8 cellular contexts compared by ENCODE assay signal in the genomic region with DNA sequence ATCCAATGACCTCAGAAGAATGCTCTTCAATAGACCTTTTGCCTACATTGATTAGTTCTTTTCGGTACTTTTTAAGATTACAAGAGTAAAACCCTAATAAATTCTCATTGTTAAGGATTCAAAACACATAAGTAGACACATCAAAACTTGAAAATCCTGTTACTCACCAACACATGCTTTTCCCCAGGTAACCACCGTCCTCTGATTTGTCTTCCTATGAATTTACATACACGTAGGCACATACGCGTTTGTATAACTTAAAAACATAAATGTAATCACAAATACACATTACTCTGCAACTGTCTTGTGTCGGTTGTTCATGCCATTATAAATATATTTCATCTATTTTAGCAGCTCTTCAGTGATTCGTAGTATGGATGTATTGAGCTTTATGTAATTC. TPM values are rescaled to one million over a fixed set of nuclear protein-coding genes. Genes with fewer than 3 reads are reported as not detected.
DNase-seq lines count a peak whose midpoint lies in the region; ATAC-seq and TF ChIP-seq lines count a peak whose summit lies in the region.

No MANE protein-coding gene starts in this region.

- H3K9me3 ChIP-seq in mucosa of stomach (ENCODE audit: control insufficient read depth, low read length): no peaks in the 10 kb centered on the region

- H3K36me3 ChIP-seq in ACC112 (ENCODE audit: insufficient read depth, low read length): peaks cover 5% of the 10 kb centered on the region
- no peaks in the 10 kb centered on the region for H3K36me3 ChIP-seq in mucosa of stomach (ENCODE audit: control insufficient read depth, insufficient read depth, low read length)

- H3K4me1 Mint-ChIP-seq in HFFc6 (ENCODE audit: low read depth) (peaks cover 36% of the 10 kb centered on the region), brain (peaks cover 40% of the 10 kb centered on the region)

- peaks cover 4% of the 10 kb centered on the region; the same call in 1 of the 2 replicates for H3K27me3 Mint-ChIP-seq in HFFc6 (ENCODE audit: insufficient read depth)
- peaks cover 8% of the 10 kb centered on the region for H3K27me3 Mint-ChIP-seq in brain

- H3K27me3 ChIP-seq in ACC112 (ENCODE audit: insufficient read depth, low read length): no peaks in the 10 kb centered on the region
- H3K27me3 ChIP-seq in mucosa of stomach (ENCODE audit: control insufficient read depth, insufficient read depth, low read length): no peaks in the 10 kb centered on the region

- H3K4me3 Mint-ChIP-seq in HFFc6 (peak overlapping the region; percentile 91), brain (peak overlapping the region; percentile 92 to 99 (median 97))

- H3K4me1 ChIP-seq in ACC112 (ENCODE audit: control insufficient read depth, insufficient read depth, low read length, unreplicated experiment) (peaks cover 21% of the 10 kb centered on the region), mucosa of stomach (ENCODE audit: control insufficient read depth, insufficient read depth, low read length) (no peaks in the 10 kb centered on the region)

- TF ChIP-seq CTCF in HFFc6 (IDR thresholded peaks at IDR 0.05): no peak
- TF ChIP-seq CTCF in brain (conservative IDR thresholded peaks at IDR 0.05): no peak

- H2AFZ ChIP-seq in ACC112 (ENCODE audit: low read length, unreplicated experiment): peak overlapping the region; percentile 99

- H3K9ac ChIP-seq in mucosa of stomach (ENCODE audit: low read length): peak overlapping the region; percentile 87

- DNase-seq in HFFc6 (no peak), retina (no peak)

- H3K36me3 Mint-ChIP-seq in HFFc6 (ENCODE audit: low read depth): peaks cover 5% of the 10 kb centered on the region; the same call in 1 of the 2 replicates
- peaks cover 10% of the 10 kb centered on the region for H3K36me3 Mint-ChIP-seq in brain

- no peak for ATAC-seq in activated CD4-positive, CD25-positive, alpha-beta regulatory T cell treated with anti-CD3 and anti-CD28 coated beads, Interleukin-2, amount 50 U/mL, for 24 hours
- ATAC-seq in GM19023 (IDR thresholded peaks at IDR 0.05; ENCODE audit: unreplicated experiment) (no peak), HG02610 (IDR thresholded peaks at IDR 0.05; ENCODE audit: unreplicated experiment) (no peak)

- H3K4me3 ChIP-seq in ACC112 (ENCODE audit: low read depth, low read length) (peak overlapping the region; percentile 88), mucosa of stomach (ENCODE audit: low read length) (peak overlapping the region; percentile 9)

- H3K9me3 Mint-ChIP-seq in HFFc6 (no peaks in the 10 kb centered on the region), brain (peaks cover 3 to 8% (median 3%) of the 10 kb centered on the region in 5 experiments)

- H3K27ac ChIP-seq in ACC112 (ENCODE audit: low read depth, low read length): no peak overlapping the region

- no peak overlapping the region; the same call in 1 of the 2 replicates for H3K27ac Mint-ChIP-seq in HFFc6
- peak overlapping the region in 4 of 5 experiments; percentile 93 to 99 (median 96) for H3K27ac Mint-ChIP-seq in brain

- peaks cover 40% of the 10 kb centered on the region for H3K79me2 ChIP-seq in ACC112 (ENCODE audit: control insufficient read depth, insufficient read depth, low read length, unreplicated experiment)

RNA-seq across cellular contexts. Expression of a gene that starts 0.9 kb away (rescaled TPM):
- total RNA-seq in HFFc6 (2021; fragmentation: NEBNext Ultra II Directional; extraction: Animal tissue kit (Norgen Biotek cat#: 25700)): 10 to 100 TPM; 41.6 to 47.3 (median 44.1) TPM
- 2.4 TPM for polyA plus RNA-seq in brain (ENCODE audit: insufficient read depth, low read depth, low replicate concordance)

RNA-seq across cellular contexts. Expression of a gene that starts 22.4 kb away (rescaled TPM):
- total RNA-seq in HFFc6 (2021; fragmentation: NEBNext Ultra II Directional; extraction: Animal tissue kit (Norgen Biotek cat#: 25700)): 10 to 100 TPM; 36.9 to 50.8 (median 41.6) TPM
- 1.2 TPM for polyA plus RNA-seq in brain (ENCODE audit: insufficient read depth, low read depth, low replicate concordance)
